8 cellular contexts compared by ENCODE assay signal in genomic region chr19:33521480-33522370, GRCh38. TPM values are rescaled to one million over a fixed set of nuclear protein-coding genes. Genes with fewer than 3 reads are reported as not detected.
A peak's percentile ranks its signal among the peaks of the same experiment; 100 is the strongest.
DNase-seq lines count a peak whose midpoint lies in the region; ATAC-seq, FAIRE-seq and TF ChIP-seq lines count a peak whose summit lies in the region.

TSS of gene PEPD (minus strand) at chr19:33521791. CDS start at chr19:33521760, 31 bp downstream.

- H3K4me1 Mint-ChIP-seq in WTC11, result peaks cover 28% of the 10 kb centered on the region
- peaks cover 21 to 26% of the 10 kb centered on the region in 2 donors for H3K4me1 Mint-ChIP-seq in immature natural killer cell

- CTCF ChIA-PET in A549 (lab: Yijun Ruan, JAX) (interaction anchor here (0.6 to 2.8 kb wide), 14 partner anchors 10 to 546 kb away, joined by 3 to 10 read pairs (median 4); no protein-coding TSS in a partner anchor), WTC11 (lab: Charles Lee) (interaction anchor here (0.6 to 1.5 kb wide), 8 partner anchors 21 to 338 kb away, joined by 3 to 7 read pairs (median 4); partner anchors contain the start of gene CEBPA)

- 12% methylated on average over 46 of the region's 69 CpGs for WGBS in A549 (ENCODE audit: missing lambda C conversion rate)
- WGBS in spleen, 5 donors, result 3 to 10% (median 4%) methylated on average over 22 to 69 of the region's 69 CpGs

- no peak for TF ChIP-seq RAD21 in A549 (conservative IDR thresholded peaks at IDR 0.05 in 1 of 2, IDR thresholded peaks at IDR 0.05 in 1 of 2)

- H3K27ac ChIP-seq in A549 (peak within 1 kb of the TSS; percentile 76 to 86), spleen (peak within 1 kb of the TSS; percentile 3 to 77 (median 56))

- TF ChIP-seq EP300 in A549 (IDR thresholded peaks at IDR 0.05), result peak in 1 of 2 experiments; percentile 29; a peak in 1 of 5 replicates

- H3K36me3 ChIP-seq in bronchial epithelial cell (ENCODE audit: control insufficient read depth, insufficient read depth, low read length) (no peaks in the 10 kb centered on the region), spleen (no peaks in the 10 kb centered on the region)

- DNase-seq in A549 (ENCODE audit: low read depth in 1 of 2, low spot score in 1 of 2) (peak; percentile 93 to 100), NCI-H2196 (lab: John Stamatoyannopoulos, UW; ENCODE audit: unreplicated experiment) (peak; percentile 85), WTC11 (ENCODE audit: low spot score) (peak; percentile 96), bronchial epithelial cell (ENCODE audit: low read depth) (peak; percentile 62), immature natural killer cell (peak; percentile 72 to 77 (median 76)), spleen (peak; percentile 94)

- H3K4me2 ChIP-seq in A549, result peak within 1 kb of the TSS; percentile 97

- H3K9me3 Mint-ChIP-seq in WTC11 (no peaks in the 10 kb centered on the region), immature natural killer cell (no peaks in the 10 kb centered on the region)

- H3K27me3 ChIP-seq in bronchial epithelial cell (ENCODE audit: control insufficient read depth, insufficient read depth, low read length) (no peaks in the 10 kb centered on the region), spleen (replicated peaks in 1 of 7) (peaks cover 0 to under 1% (median 0%) of the 10 kb centered on the region in 7 donors)

- ATAC-seq in A549 (peak; percentile 85 to 94), GM18861 (IDR thresholded peaks at IDR 0.05; ENCODE audit: unreplicated experiment) (peak; percentile 58), HG03097 (IDR thresholded peaks at IDR 0.05; ENCODE audit: low FRiP score, unreplicated experiment) (peak; percentile 87), WTC11 (peak; percentile 96)

- peak; percentile 98 for TF ChIP-seq POLR2A in A549 (IDR thresholded peaks at IDR 0.05; ENCODE audit: low read length)
- TF ChIP-seq POLR2A in spleen (IDR thresholded peaks at IDR 0.05), result peak in 2 of 3 donors; percentile 16 to 42

- H3K27ac Mint-ChIP-seq in WTC11, result peak within 1 kb of the TSS; percentile 94
- H3K27ac Mint-ChIP-seq in immature natural killer cell, result peak within 1 kb of the TSS; percentile 1 to 88 (median 78)

- no peak for TF ChIP-seq CTCF in A549 (IDR thresholded peaks at IDR 0.05)
- TF ChIP-seq CTCF in WTC11 (IDR thresholded peaks at IDR 0.05), result no peak
- no peak for TF ChIP-seq CTCF in bronchial epithelial cell (IDR thresholded peaks at IDR 0.05; ENCODE audit: insufficient read depth, low read length, severe bottlenecking)
- no peak for TF ChIP-seq CTCF in spleen (IDR thresholded peaks at IDR 0.05 in 8 of 11, conservative IDR thresholded peaks at IDR 0.05 in 3 of 11)

- no peaks in the 10 kb centered on the region; the same call in 1 of the 2 replicates for H3K27me3 Mint-ChIP-seq in WTC11 (ENCODE audit: low read depth)
- peaks cover 0 to 2% (median 0%) of the 10 kb centered on the region in 3 donors for H3K27me3 Mint-ChIP-seq in immature natural killer cell (ENCODE audit: low read depth in 3 of 3)

- H3K4me3 Mint-ChIP-seq in WTC11 (peak within 1 kb of the TSS; percentile 80), immature natural killer cell (peak within 1 kb of the TSS; percentile 83 to 89 (median 87))

- POLR2A ChIA-PET in A549 (lab: Yijun Ruan, JAX) (interaction anchor here (0.6 to 1.9 kb wide), 12 partner anchors 9 to 1162 kb away, joined by 3 to 13 read pairs (median 3); partner anchors contain the start of genes CEBPG and KCTD15), WTC11 (lab: Charles Lee) (interaction anchor here (0.8 to 1.5 kb wide), 5 partner anchors 8 to 246 kb away, joined by 3 to 11 read pairs (median 3); no protein-coding TSS in a partner anchor)

- peaks cover 7% of the 10 kb centered on the region for H3K4me1 ChIP-seq in A549
- peaks cover 14 to 36% (median 24%) of the 10 kb centered on the region in 6 donors for H3K4me1 ChIP-seq in spleen

- H3K4me3 ChIP-seq in A549 (peak within 1 kb of the TSS; percentile 91), bronchial epithelial cell (ENCODE audit: low read depth, low read length) (peak within 1 kb of the TSS; percentile 87), spleen (peak within 1 kb of the TSS; percentile 82 to 100 (median 92))

- H3K9me3 ChIP-seq in A549 (no peaks in the 10 kb centered on the region), spleen (no peaks in the 10 kb centered on the region)

- H3K36me3 Mint-ChIP-seq in WTC11 (no peaks in the 10 kb centered on the region), immature natural killer cell (no peaks in the 10 kb centered on the region)

- intact Hi-C loops in spleen (cut with DNase I; ENCODE audit: low total_unique reads), result no loop called here

- FAIRE-seq in A549 (lab: Jason Lieb, UNC) (peak; percentile 87), bronchial epithelial cell (lab: Jason Lieb, UNC) (no peak)

TF ChIP-seq in A549, 52 proteins besides CTCF, POLR2A, EP300 and RAD21 (continues in another document):
- TF ChIP-seq SREBF2 (IDR thresholded peaks at IDR 0.05), result no peak
- TF ChIP-seq NPAS2 (CRISPR knock-in tag; IDR thresholded peaks at IDR 0.05; ENCODE audit: borderline replicate concordance), result no peak
- peak; percentile 82 for TF ChIP-seq BHLHE40 (IDR thresholded peaks at IDR 0.05; ENCODE audit: low read depth, low read length)
- TF ChIP-seq MYC (IDR thresholded peaks at IDR 0.05; ENCODE audit: borderline replicate concordance, low read length), result peak; percentile 19; the same call in 1 of the 2 replicates
- no peak for TF ChIP-seq RFX5 (IDR thresholded peaks at IDR 0.05)
- TF ChIP-seq, protein P1, sequence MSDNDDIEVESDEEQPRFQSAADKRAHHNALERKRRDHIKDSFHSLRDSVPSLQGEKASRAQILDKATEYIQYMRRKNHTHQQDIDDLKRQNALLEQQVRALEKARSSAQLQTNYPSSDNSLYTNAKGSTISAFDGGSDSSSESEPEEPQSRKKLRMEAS (IDR thresholded peaks at IDR 0.05), result peak; percentile 63; the same call in 1 of the 2 replicates
- no peak for TF ChIP-seq TFCP2L1 (CRISPR knock-in tag; IDR thresholded peaks at IDR 0.05)
- no peak for TF ChIP-seq HOXA7 (CRISPR knock-in tag; IDR thresholded peaks at IDR 0.05)
- TF ChIP-seq KDM1A (IDR thresholded peaks at IDR 0.05; ENCODE audit: low read depth), result no peak
- peak; percentile 99 for TF ChIP-seq USF2 (IDR thresholded peaks at IDR 0.05)
- TF ChIP-seq PHF8 (IDR thresholded peaks at IDR 0.05; ENCODE audit: borderline replicate concordance, low read depth), result peak; percentile 98
- peak; percentile 96; the same call in 1 of the 2 replicates for TF ChIP-seq HDAC2 (IDR thresholded peaks at IDR 0.05)
- TF ChIP-seq KDM5A (IDR thresholded peaks at IDR 0.05), result peak; percentile 99

TF ChIP-seq in WTC11, 78 proteins besides CTCF, POLR2A, EP300 and RAD21 (continues in another document):
- TF ChIP-seq ESRRA (CRISPR knock-in tag; IDR thresholded peaks at IDR 0.05; ENCODE audit: borderline replicate concordance) (0 out of 2 replicates have a peak, but pooled peaks have one; percentile 28), SP1 (CRISPR knock-in tag; conservative IDR thresholded peaks at IDR 0.05) (peak; percentile 94), FOXP1 (CRISPR knock-in tag; IDR thresholded peaks at IDR 0.05; ENCODE audit: borderline replicate concordance) (peak; percentile 55; the same call in 1 of the 2 replicates), GABPB1 (CRISPR knock-in tag; IDR thresholded peaks at IDR 0.05) (0 out of 2 replicates have a peak, but pooled peaks have one; percentile 14), CBFB (CRISPR knock-in tag; IDR thresholded peaks at IDR 0.05; ENCODE audit: low read depth) (no peak), ARID4B (CRISPR knock-in tag; IDR thresholded peaks at IDR 0.05; ENCODE audit: borderline replicate concordance) (peak; percentile 86; the same call in 1 of the 2 replicates), CREB1 (CRISPR knock-in tag; IDR thresholded peaks at IDR 0.05) (no peak), JUN (CRISPR knock-in tag; IDR thresholded peaks at IDR 0.05) (0 out of 2 replicates have a peak, but pooled peaks have one; percentile 64), ATF1 (CRISPR knock-in tag; IDR thresholded peaks at IDR 0.05) (0 out of 2 replicates have a peak, but pooled peaks have one; percentile 47)

RNA-seq across cellular contexts. Expression of gene PEPD, which starts in this region (rescaled TPM):
- polyA plus RNA-seq in A549 (2011; rRNA removed) (85.5 and 99.5 TPM in 2 replicates), A549 (2017; fragmentation: RNase III; extraction: RNeasy Plus Mini Kit Qiagen cat#74134 plus additional on column Dnase treatment) (85.3 to 100 TPM (median 95.5 TPM) in 3 replicates), immature natural killer cell (100 to 1,000 TPM; 135 to 181 (median 142) TPM), spleen (10 to 100 TPM; 38.4 to 72.2 (median 62.0) TPM)
- 169 and 214 TPM in 2 replicates for polyA plus RNA-seq in A549 (2012; cell fraction: cytosol; rRNA removed)
- 201 and 265 TPM in 2 replicates for polyA plus RNA-seq in A549 (2012; cell fraction: nucleus; rRNA removed)
- 85.7 and 95.8 TPM in 2 replicates for polyA minus RNA-seq in A549 (2011; rRNA and poly(A)+ RNA removed)
- total RNA-seq in WTC11 (2021) (76.5 to 83.1 TPM (median 78.6 TPM) in 3 replicates), bronchial epithelial cell (33.7 and 35.8 TPM in 2 replicates), spleen (10 to 100 TPM; 54.8 to 98.3 (median 70.7) TPM)

Comparison
In these comparisons a context has a peak if more than half of its experiments do, and no peak if none do; other contexts are left out.
1. Peak in every context shown above with its lines: DNase-seq, ATAC-seq, H3K4me3 ChIP-seq and H3K27ac ChIP-seq.